Comparison of ENCODE assay signal across 1 cellular context in genomic region chr1:206486995-206487788, GRCh38.
A peak's percentile ranks its signal among the peaks of the same experiment; 100 is the strongest.
TF ChIP-seq lines count a peak whose summit lies in the region.

No MANE protein-coding gene starts in this region.

TF ChIP-seq in K562, 482 proteins besides CTCF, POLR2A, EP300 and RAD21 (continues in another document):
- no peak for TF ChIP-seq LARP7 (IDR thresholded peaks at IDR 0.05)
- TF ChIP-seq, protein P1, sequence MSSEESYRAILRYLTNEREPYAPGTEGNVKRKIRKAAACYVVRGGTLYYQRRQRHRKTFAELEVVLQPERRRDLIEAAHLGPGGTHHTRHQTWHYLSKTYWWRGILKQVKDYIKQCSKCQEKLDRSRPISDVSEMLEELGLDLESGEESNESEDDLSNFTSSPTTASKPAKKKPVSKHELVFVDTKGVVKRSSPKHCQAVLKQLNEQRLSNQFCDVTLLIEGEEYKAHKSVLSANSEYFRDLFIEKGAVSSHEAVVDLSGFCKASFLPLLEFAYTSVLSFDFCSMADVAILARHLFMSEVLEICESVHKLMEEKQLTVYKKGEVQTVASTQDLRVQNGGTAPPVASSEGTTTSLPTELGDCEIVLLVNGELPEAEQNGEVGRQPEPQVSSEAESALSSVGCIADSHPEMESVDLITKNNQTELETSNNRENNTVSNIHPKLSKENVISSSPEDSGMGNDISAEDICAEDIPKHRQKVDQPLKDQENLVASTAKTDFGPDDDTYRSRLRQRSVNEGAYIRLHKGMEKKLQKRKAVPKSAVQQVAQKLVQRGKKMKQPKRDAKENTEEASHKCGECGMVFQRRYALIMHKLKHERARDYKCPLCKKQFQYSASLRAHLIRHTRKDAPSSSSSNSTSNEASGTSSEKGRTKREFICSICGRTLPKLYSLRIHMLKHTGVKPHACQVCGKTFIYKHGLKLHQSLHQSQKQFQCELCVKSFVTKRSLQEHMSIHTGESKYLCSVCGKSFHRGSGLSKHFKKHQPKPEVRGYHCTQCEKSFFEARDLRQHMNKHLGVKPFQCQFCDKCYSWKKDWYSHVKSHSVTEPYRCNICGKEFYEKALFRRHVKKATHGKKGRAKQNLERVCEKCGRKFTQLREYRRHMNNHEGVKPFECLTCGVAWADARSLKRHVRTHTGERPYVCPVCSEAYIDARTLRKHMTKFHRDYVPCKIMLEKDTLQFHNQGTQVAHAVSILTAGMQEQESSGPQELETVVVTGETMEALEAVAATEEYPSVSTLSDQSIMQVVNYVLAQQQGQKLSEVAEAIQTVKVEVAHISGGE (CRISPR knock-in tag; IDR thresholded peaks at IDR 0.05): 0 out of 6 replicates have a peak, but pooled peaks of 1 of the 3 experiments have one; percentile 47
- TF ChIP-seq GTF2A2 (tag; IDR thresholded peaks at IDR 0.05): no peak
- no peak for TF ChIP-seq MXD1 (CRISPR knock-in tag; IDR thresholded peaks at IDR 0.05; ENCODE audit: borderline replicate concordance, poor library complexity, severe bottlenecking)
- TF ChIP-seq GABPA (tag; conservative IDR thresholded peaks at IDR 0.05; ENCODE audit: low read depth): peak; percentile 44; the same call in 1 of the 2 replicates
- no peak for TF ChIP-seq POU5F1 (IDR thresholded peaks at IDR 0.05; ENCODE audit: borderline replicate concordance, low read depth, low read length, partially characterized antibody)
- peak; percentile 47 for TF ChIP-seq CXXC5 (CRISPR knock-in tag; IDR thresholded peaks at IDR 0.05)
- no peak for TF ChIP-seq CCNT2 (IDR thresholded peaks at IDR 0.05; ENCODE audit: borderline replicate concordance, extremely low read depth, insufficient read length, low read depth, low read length)
- no peak for TF ChIP-seq PPARD (CRISPR knock-in tag; IDR thresholded peaks at IDR 0.05)
- TF ChIP-seq HNRNPL (IDR thresholded peaks at IDR 0.05; ENCODE audit: low read depth, low read length): no peak
- no peak for TF ChIP-seq ARNT (IDR thresholded peaks at IDR 0.05)
- TF ChIP-seq ZNF639 (CRISPR knock-in tag; conservative IDR thresholded peaks at IDR 0.05 in 1 of 2, IDR thresholded peaks at IDR 0.05 in 1 of 2): 0 out of 4 replicates have a peak, but pooled peaks of 1 of the 2 experiments have one; percentile 45
- TF ChIP-seq SIX5 (IDR thresholded peaks at IDR 0.05; ENCODE audit: borderline replicate concordance in 1 of 2, insufficient read depth in 1 of 2, low read depth in 1 of 2, low read length in 2 of 2): no peak
- TF ChIP-seq THAP7 (CRISPR knock-in tag; IDR thresholded peaks at IDR 0.05): no peak
- no peak for TF ChIP-seq RFX5 (IDR thresholded peaks at IDR 0.05; ENCODE audit: low read depth, low read length)
- TF ChIP-seq FIP1L1 (IDR thresholded peaks at IDR 0.05; ENCODE audit: low read depth, low read length, poor library complexity, severe bottlenecking): no peak
- TF ChIP-seq SMAD4 (CRISPR knock-in tag; conservative IDR thresholded peaks at IDR 0.05): peak; percentile 54; the same call in 1 of the 2 replicates
- no peak for TF ChIP-seq SRF (CRISPR knock-in tag; IDR thresholded peaks at IDR 0.05)
- no peak for TF ChIP-seq HOXB6 (CRISPR knock-in tag; IDR thresholded peaks at IDR 0.05; ENCODE audit: borderline replicate concordance)
- no peak for TF ChIP-seq HDAC8 (tag; IDR thresholded peaks at IDR 0.05)
- no peak for TF ChIP-seq RBM15 (IDR thresholded peaks at IDR 0.05; ENCODE audit: insufficient read depth, low read length)
- TF ChIP-seq SMAD1 (IDR thresholded peaks at IDR 0.05; ENCODE audit: low read depth, low read length, partially characterized antibody): no peak
- 0 out of 2 replicates have a peak, but pooled peaks have one; percentile 30 for TF ChIP-seq ELF4 (CRISPR knock-in tag; IDR thresholded peaks at IDR 0.05)
- TF ChIP-seq ZNF551 (CRISPR knock-in tag; IDR thresholded peaks at IDR 0.05): no peak
- no peak for TF ChIP-seq ZNF184 (CRISPR knock-in tag; IDR thresholded peaks at IDR 0.05)
- TF ChIP-seq ZNF449 (CRISPR knock-in tag; IDR thresholded peaks at IDR 0.05): no peak
- TF ChIP-seq, protein P2, sequence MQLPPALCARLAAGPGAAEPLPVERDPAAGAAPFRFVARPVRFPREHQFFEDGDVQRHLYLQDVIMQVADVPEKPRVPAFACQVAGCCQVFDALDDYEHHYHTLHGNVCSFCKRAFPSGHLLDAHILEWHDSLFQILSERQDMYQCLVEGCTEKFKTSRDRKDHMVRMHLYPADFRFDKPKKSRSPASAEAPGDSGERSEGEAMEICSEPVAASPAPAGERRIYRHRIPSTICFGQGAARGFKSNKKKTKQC (CRISPR knock-in tag; IDR thresholded peaks at IDR 0.05): no peak
- no peak for TF ChIP-seq TBL1XR1 (IDR thresholded peaks at IDR 0.05; ENCODE audit: low read length in 2 of 2)
- TF ChIP-seq ARID2 (IDR thresholded peaks at IDR 0.05): no peak
- peak; percentile 59; the same call in 1 of the 2 replicates for TF ChIP-seq ZNF395 (CRISPR knock-in tag; IDR thresholded peaks at IDR 0.05)
- TF ChIP-seq FOSL1 (tag; conservative IDR thresholded peaks at IDR 0.05): no peak
- TF ChIP-seq FUS (optimal IDR thresholded peaks at IDR 0.05; ENCODE audit: low read depth, low read length): no peak
- no peak for TF ChIP-seq ESRRB (CRISPR knock-in tag; IDR thresholded peaks at IDR 0.05; ENCODE audit: borderline replicate concordance)
- TF ChIP-seq ZNF668 (CRISPR knock-in tag; IDR thresholded peaks at IDR 0.05): no peak
- TF ChIP-seq IRF2 (CRISPR knock-in tag; IDR thresholded peaks at IDR 0.05): no peak
- no peak for TF ChIP-seq NCOA2 (IDR thresholded peaks at IDR 0.05; ENCODE audit: partially characterized antibody in 2 of 2)
- TF ChIP-seq DNMT1 (IDR thresholded peaks at IDR 0.05): no peak
- no peak for TF ChIP-seq NCOA6 (IDR thresholded peaks at IDR 0.05)
- TF ChIP-seq KDM5B (IDR thresholded peaks at IDR 0.05; ENCODE audit: insufficient replicate concordance, low read depth, low read length): no peak
- TF ChIP-seq, protein P3, sequence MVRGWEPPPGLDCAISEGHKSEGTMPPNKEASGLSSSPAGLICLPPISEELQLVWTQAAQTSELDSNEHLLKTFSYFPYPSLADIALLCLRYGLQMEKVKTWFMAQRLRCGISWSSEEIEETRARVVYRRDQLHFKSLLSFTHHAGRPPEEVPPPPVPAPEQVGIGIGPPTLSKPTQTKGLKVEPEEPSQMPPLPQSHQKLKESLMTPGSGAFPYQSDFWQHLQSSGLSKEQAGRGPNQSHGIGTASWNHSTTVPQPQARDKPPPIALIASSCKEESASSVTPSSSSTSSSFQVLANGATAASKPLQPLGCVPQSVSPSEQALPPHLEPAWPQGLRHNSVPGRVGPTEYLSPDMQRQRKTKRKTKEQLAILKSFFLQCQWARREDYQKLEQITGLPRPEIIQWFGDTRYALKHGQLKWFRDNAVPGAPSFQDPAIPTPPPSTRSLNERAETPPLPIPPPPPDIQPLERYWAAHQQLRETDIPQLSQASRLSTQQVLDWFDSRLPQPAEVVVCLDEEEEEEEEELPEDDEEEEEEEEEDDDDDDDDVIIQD (CRISPR knock-in tag; IDR thresholded peaks at IDR 0.05): no peak
- no peak for TF ChIP-seq HMG20A (CRISPR knock-in tag; conservative IDR thresholded peaks at IDR 0.05)
- no peak for TF ChIP-seq ZNF431 (CRISPR knock-in tag; IDR thresholded peaks at IDR 0.05)
- peak; percentile 51; the same call in 1 of the 2 replicates for TF ChIP-seq ETV5 (CRISPR knock-in tag; IDR thresholded peaks at IDR 0.05; ENCODE audit: low read depth)
- TF ChIP-seq MTF1 (CRISPR knock-in tag; IDR thresholded peaks at IDR 0.05; ENCODE audit: borderline replicate concordance): no peak
- TF ChIP-seq XRCC5 (IDR thresholded peaks at IDR 0.05; ENCODE audit: low read depth, low read length): no peak
- no peak for TF ChIP-seq DIDO1 (tag; IDR thresholded peaks at IDR 0.05; ENCODE audit: low read depth)
- no peak for TF ChIP-seq ZNF165 (CRISPR knock-in tag; IDR thresholded peaks at IDR 0.05; ENCODE audit: borderline replicate concordance)
